ENCODE assay signal across 18 cellular contexts in genomic region chr10:119358140-119358512, GRCh38.
DNase-seq lines count a peak whose midpoint lies in the region; ATAC-seq and TF ChIP-seq lines count a peak whose summit lies in the region.
"Had no signal": no experiment of that assay in that cellular context is flagged by ENCODE, and none has a peak within 500 bp of the region (broad histone marks: within the 10 kb centered on the region; RNA-seq: fewer than 3 reads in every experiment).

No MANE protein-coding gene starts in this region.

- peak overlapping the region; percentile 35 for H2AFZ ChIP-seq in trophoblast cell (ENCODE audit: insufficient read depth, low read length, poor library complexity)

- H4K8ac ChIP-seq in trophoblast cell (ENCODE audit: low read depth, low read length): no peak overlapping the region

- H3K79me2 ChIP-seq in trophoblast cell (ENCODE audit: control insufficient read depth, insufficient read depth, low read length, poor library complexity): no peaks in the 10 kb centered on the region

- no peaks in the 10 kb centered on the region for H3K79me1 ChIP-seq in trophoblast cell (ENCODE audit: low read length)

- H4K91ac ChIP-seq in trophoblast cell (ENCODE audit: low read depth, low read length): no peak overlapping the region

- no peak overlapping the region for H3K23ac ChIP-seq in trophoblast cell (ENCODE audit: low read length)

- no peak overlapping the region for H4K12ac ChIP-seq in trophoblast cell (ENCODE audit: low read depth, low read length)

- H3K4me2 ChIP-seq in trophoblast cell (ENCODE audit: low read length): no peak overlapping the region

- no peak overlapping the region for H2BK12ac ChIP-seq in trophoblast cell (ENCODE audit: low read length)

- intact Hi-C loops in Right ventricle myocardium superior (cut with DNase I): no loop called here

- H3K27me3 ChIP-seq in right atrium auricular region (no peaks in the 10 kb centered on the region), trophoblast cell (ENCODE audit: insufficient read depth, low read length) (no peaks in the 10 kb centered on the region), upper lobe of left lung (no peaks in the 10 kb centered on the region)

- H3K14ac ChIP-seq in trophoblast cell (ENCODE audit: low read length): no peak overlapping the region

- H3K9me3 ChIP-seq in right atrium auricular region (peaks cover 0 to 7% of the 10 kb centered on the region in 2 donors), trophoblast cell (ENCODE audit: insufficient read depth, low read depth, low read length) (no peaks in the 10 kb centered on the region), upper lobe of left lung (peaks cover 0 to 11% (median 4%) of the 10 kb centered on the region in 4 donors)

- DNase-seq in Right ventricle myocardium superior (peak; percentile 45), right atrium auricular region (ENCODE audit: low spot score) (no peak), trophoblast cell (no peak), upper lobe of left lung (no peak), COR-L47 (lab: John Stamatoyannopoulos, UW) (no peak), NCI-H1930 (lab: John Stamatoyannopoulos, UW) (no peak), GM19240 (ENCODE audit: insufficient read length, low spot score) (no peak)
- DNase-seq: ACHN, AML-193, Caco-2, DMS153, EL, HCEC 1CT, NCI-H187, NCI-H2171, NCI-H446 treated with DMSO at 0.1 percent for 48 hours, PC-3 had no signal

- no peak for TF ChIP-seq EP300 in upper lobe of left lung (IDR thresholded peaks at IDR 0.05)

- ATAC-seq in Right ventricle myocardium superior (ENCODE audit: poor library complexity) (peak; percentile 77), upper lobe of left lung (ENCODE audit: low FRiP score in 2 of 2) (no peak)
- ATAC-seq: PC-3 had no signal

- H3K4me3 ChIP-seq in right atrium auricular region (no peak overlapping the region), trophoblast cell (ENCODE audit: low read depth, low read length) (no peak overlapping the region), upper lobe of left lung (no peak overlapping the region)

- WGBS in trophoblast cell (ENCODE audit: extremely low coverage, insufficient coverage, insufficient read length): no CpG with 5 or more reads among the region's 6 CpGs
- WGBS in upper lobe of left lung, 2 donors: 93 to 100% methylated on average over 2 to 6 of the region's 6 CpGs

- H3K36me3 ChIP-seq in right atrium auricular region (no peaks in the 10 kb centered on the region), trophoblast cell (ENCODE audit: control insufficient read depth in 1 of 2, insufficient read depth in 2 of 2, low read length in 2 of 2) (no peaks in the 10 kb centered on the region), upper lobe of left lung (no peaks in the 10 kb centered on the region)

- H3K4ac ChIP-seq in trophoblast cell (ENCODE audit: low read depth, low read length): no peak overlapping the region

- H3K9ac ChIP-seq in trophoblast cell (ENCODE audit: low read length): no peak overlapping the region

- no peak for TF ChIP-seq POLR2A in upper lobe of left lung (IDR thresholded peaks at IDR 0.05)

- TF ChIP-seq CTCF in right atrium auricular region (IDR thresholded peaks at IDR 0.05) (no peak), upper lobe of left lung (IDR thresholded peaks at IDR 0.05) (no peak)

- H2BK5ac ChIP-seq in trophoblast cell (ENCODE audit: low read depth, low read length, poor library complexity): no peak overlapping the region

- H3K27ac ChIP-seq in right atrium auricular region (peak overlapping the region; percentile 3 to 34), trophoblast cell (ENCODE audit: low read depth, low read length) (no peak overlapping the region), upper lobe of left lung (peak overlapping the region in 3 of 4 donors; percentile 7 to 69 (median 54))
- H3K27ac ChIP-seq: HL-60 had no signal

- peaks cover 0 to 30% of the 10 kb centered on the region in 2 donors for H3K4me1 ChIP-seq in right atrium auricular region
- H3K4me1 ChIP-seq in trophoblast cell (ENCODE audit: control insufficient read depth in 1 of 2, insufficient read depth in 2 of 2, low read length in 2 of 2): no peaks in the 10 kb centered on the region
- H3K4me1 ChIP-seq in upper lobe of left lung: peaks cover 18 to 39% (median 30%) of the 10 kb centered on the region in 4 donors

- H2BK120ac ChIP-seq in trophoblast cell (ENCODE audit: insufficient read depth, low read length, poor library complexity): no peak overlapping the region

- no peak overlapping the region for H2AK5ac ChIP-seq in trophoblast cell (ENCODE audit: low read length)

- H3K18ac ChIP-seq in trophoblast cell (ENCODE audit: low read length): no peak overlapping the region
